8 cellular contexts compared by ENCODE assay signal in genomic region chr1:211829343-211830054, GRCh38. TPM values are rescaled to one million over a fixed set of nuclear protein-coding genes. Genes with fewer than 3 reads are reported as not detected.
DNase-seq lines count a peak whose midpoint lies in the region; ATAC-seq and TF ChIP-seq lines count a peak whose summit lies in the region.

No MANE protein-coding gene starts in this region.

- ATAC-seq in heart right ventricle (peak in 5 of 8 donors; percentile 39 to 77 (median 53)), HG03565 (IDR thresholded peaks at IDR 0.05; ENCODE audit: unreplicated experiment) (no peak)

- DNase-seq in NCI-H1417 (lab: John Stamatoyannopoulos, UW) (peak in 2 of 3 experiments; percentile 65 to 81), NCI-H1417 treated with DMSO at 0.1 percent for 48 hours (lab: John Stamatoyannopoulos, UW) (no peak), NCI-H1105 treated with DMSO at 0.1 percent for 48 hours (lab: John Stamatoyannopoulos, UW) (peak; percentile 59), heart right ventricle (peak; percentile 12 to 33), osteocyte (ENCODE audit: extremely low spot score, unreplicated experiment) (no peak), NCI-H226 (no peak)
- DNase-seq in activated T-helper 2 cell treated with anti-CD3 and anti-CD28 coated beads, Interferon-gamma antibody, Interleukin-2, Interleukin-4, amounts not matched to agents 10 μg/mL and 5 μg/mL and 100 μg/mL, durations not matched to agents 14 hours and 24 hours and 36 hours (ENCODE audit: low spot score) = no peak

- peaks cover 0 to 62% (median 18%) of the 10 kb centered on the region in 9 donors for H3K4me1 ChIP-seq in heart right ventricle

- no peaks in the 10 kb centered on the region for H3K9me3 Mint-ChIP-seq in activated T-helper 2 cell treated with anti-CD3 and anti-CD28 coated beads, Interferon-gamma antibody, Interleukin-2, Interleukin-4, amounts not matched to agents 10 μg/mL and 5 μg/mL and 100 μg/mL, durations not matched to agents 14 hours and 24 hours and 36 hours
- H3K9me3 Mint-ChIP-seq in osteocyte (ENCODE audit: unreplicated experiment) = no peaks in the 10 kb centered on the region

- intact Hi-C loops in activated T-helper 2 cell treated with anti-CD3 and anti-CD28 coated beads, Interferon-gamma antibody, Interleukin-2, Interleukin-4, amounts not matched to agents 10 μg/mL and 5 μg/mL and 100 μg/mL, durations not matched to agents 14 hours and 24 hours and 36 hours (cut with micrococcal nuclease) = loop anchor here (1.0 to 10.0 kb wide), 4 partner anchors 131 to 502 kb away; partner anchors contain the start of genes PPP2R5A, SLC30A1 and TRAF5
- intact Hi-C loops in heart right ventricle (cut with DNase I) = loop anchor here (2.0 to 10.0 kb wide), 5 partner anchors 55 to 205 kb away; partner anchors contain the start of genes DTL (in 2 of the 10) and INTS7 (in 2 of the 10)

- H3K27me3 Mint-ChIP-seq in activated T-helper 2 cell treated with anti-CD3 and anti-CD28 coated beads, Interferon-gamma antibody, Interleukin-2, Interleukin-4, amounts not matched to agents 10 μg/mL and 5 μg/mL and 100 μg/mL, durations not matched to agents 14 hours and 24 hours and 36 hours (ENCODE audit: low read depth) = peaks cover 6% of the 10 kb centered on the region
- H3K27me3 Mint-ChIP-seq in osteocyte (ENCODE audit: unreplicated experiment) = peaks cover 1% of the 10 kb centered on the region

- no peaks in the 10 kb centered on the region for H3K9me3 ChIP-seq in heart right ventricle

- H3K27ac ChIP-seq in heart right ventricle = peak overlapping the region; percentile 70 to 97 (median 91)

- peak overlapping the region; percentile 63 to 80 (median 74) for H3K4me3 ChIP-seq in heart right ventricle

- WGBS in heart right ventricle, 2 donors = 5 to 7% methylated on average over 22 of the region's 22 CpGs

- TF ChIP-seq CTCF in heart right ventricle (IDR thresholded peaks at IDR 0.05) (peak in 2 of 9 donors; percentile 12 to 17), osteocyte (IDR thresholded peaks at IDR 0.05) (peak; percentile 12)

- no peaks in the 10 kb centered on the region for H3K27me3 ChIP-seq in heart right ventricle

- peak overlapping the region; percentile 78 for H3K27ac Mint-ChIP-seq in activated T-helper 2 cell treated with anti-CD3 and anti-CD28 coated beads, Interferon-gamma antibody, Interleukin-2, Interleukin-4, amounts not matched to agents 10 μg/mL and 5 μg/mL and 100 μg/mL, durations not matched to agents 14 hours and 24 hours and 36 hours
- H3K27ac Mint-ChIP-seq in osteocyte (ENCODE audit: unreplicated experiment) = peak overlapping the region; percentile 85

- peak overlapping the region; percentile 92 for H3K4me3 Mint-ChIP-seq in activated T-helper 2 cell treated with anti-CD3 and anti-CD28 coated beads, Interferon-gamma antibody, Interleukin-2, Interleukin-4, amounts not matched to agents 10 μg/mL and 5 μg/mL and 100 μg/mL, durations not matched to agents 14 hours and 24 hours and 36 hours (ENCODE audit: low read depth)
- H3K4me3 Mint-ChIP-seq in osteocyte (ENCODE audit: unreplicated experiment) = peak overlapping the region; percentile 90

- H3K4me1 Mint-ChIP-seq in activated T-helper 2 cell treated with anti-CD3 and anti-CD28 coated beads, Interferon-gamma antibody, Interleukin-2, Interleukin-4, amounts not matched to agents 10 μg/mL and 5 μg/mL and 100 μg/mL, durations not matched to agents 14 hours and 24 hours and 36 hours (ENCODE audit: low read depth) = peaks cover 52% of the 10 kb centered on the region
- H3K4me1 Mint-ChIP-seq in osteocyte (ENCODE audit: unreplicated experiment) = peaks cover 36% of the 10 kb centered on the region

- H3K36me3 Mint-ChIP-seq in activated T-helper 2 cell treated with anti-CD3 and anti-CD28 coated beads, Interferon-gamma antibody, Interleukin-2, Interleukin-4, amounts not matched to agents 10 μg/mL and 5 μg/mL and 100 μg/mL, durations not matched to agents 14 hours and 24 hours and 36 hours (ENCODE audit: low read depth) = peaks cover 22% of the 10 kb centered on the region
- peaks cover 2% of the 10 kb centered on the region for H3K36me3 Mint-ChIP-seq in osteocyte (ENCODE audit: unreplicated experiment)

- H3K36me3 ChIP-seq in heart right ventricle = peaks cover 0 to 32% (median 6%) of the 10 kb centered on the region in 9 donors

RNA-seq across cellular contexts. Expression of gene LPGAT1, which starts 1.1 kb away (rescaled TPM):
- 27.8 and 31.1 TPM in 2 replicates for total RNA-seq in activated T-helper 2 cell treated with anti-CD3 and anti-CD28 coated beads, Interferon-gamma antibody, Interleukin-2, Interleukin-4, amounts not matched to agents 10 μg/mL and 5 μg/mL and 100 μg/mL, durations not matched to agents 14 hours and 24 hours and 36 hours
- total RNA-seq in heart right ventricle (10 to 100 TPM; 22.1 to 36.6 (median 27.6) TPM), osteocyte (48.4 and 51.3 TPM in 2 replicates)
- 1 to 10 TPM; 5.9 to 7.5 TPM for polyA plus RNA-seq in heart right ventricle

Comparison
In these comparisons a context has a peak if more than half of its experiments do, and no peak if none do; other contexts are left out.
1. DNase-seq: peak in NCI-H1417 (2 of 3), NCI-H1105 treated with DMSO at 0.1 percent for 48 hours (single experiment) and heart right ventricle (2 of 2); none in NCI-H1417 treated with DMSO at 0.1 percent for 48 hours (single experiment), activated T-helper 2 cell treated with anti-CD3 and anti-CD28 coated beads, Interferon-gamma antibody, Interleukin-2, Interleukin-4, amounts not matched to agents 10 μg/mL and 5 μg/mL and 100 μg/mL, durations not matched to agents 14 hours and 24 hours and 36 hours (single experiment), osteocyte (single experiment) and NCI-H226 (single experiment).